Comparison of ENCODE assay signal across 8 cellular contexts in the genomic region with DNA sequence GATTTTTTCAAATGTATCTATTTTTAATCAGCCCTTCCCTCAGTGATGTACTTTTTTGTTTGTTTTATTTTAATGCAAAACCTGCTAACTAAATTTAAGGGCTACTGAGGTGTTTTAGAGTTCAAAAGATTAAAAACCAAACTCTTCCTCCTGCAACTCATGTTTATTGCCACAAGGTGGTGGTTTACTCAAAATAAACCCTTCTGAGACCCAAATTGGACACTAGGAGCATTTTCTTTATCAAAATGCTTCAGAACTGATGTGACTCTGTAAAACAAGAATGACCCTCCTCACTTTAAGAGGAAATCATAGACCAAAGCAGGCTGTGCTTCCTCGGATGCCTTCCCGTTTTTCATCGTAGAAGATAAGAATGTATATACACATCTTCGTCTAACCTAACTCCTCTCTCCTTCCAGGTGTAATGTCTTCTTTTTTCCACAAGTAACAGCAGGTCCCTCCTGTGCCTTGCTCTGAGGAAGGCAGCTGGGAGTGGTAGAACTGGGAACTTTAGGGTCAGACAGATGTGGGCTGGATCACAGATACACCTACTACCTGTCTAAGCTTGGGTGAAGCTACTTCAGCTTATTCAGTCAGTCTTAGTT. TPM values are rescaled to one million over a fixed set of nuclear protein-coding genes. Genes with fewer than 3 reads are reported as not detected.
DNase-seq lines count a peak whose midpoint lies in the region; ATAC-seq, FAIRE-seq and TF ChIP-seq lines count a peak whose summit lies in the region.

No MANE protein-coding gene starts in this region.

- H3K9ac ChIP-seq in smooth muscle cell (ENCODE audit: low read depth), result no peak overlapping the region

- peak; percentile 55 to 61 for TF ChIP-seq RAD21 in A549 (conservative IDR thresholded peaks at IDR 0.05 in 1 of 2, IDR thresholded peaks at IDR 0.05 in 1 of 2)

- DNase-seq in A549 (ENCODE audit: low read depth in 1 of 2, low spot score in 1 of 2), result peak; percentile 40 to 44
- no peak for DNase-seq in GM12864 (ENCODE audit: low read depth)
- peak; percentile 42 for DNase-seq in RCC 7860 (ENCODE audit: low spot score)
- peak; percentile 71 for DNase-seq in fibroblast of peridontal ligament (ENCODE audit: extremely low read depth)
- no peak for DNase-seq in smooth muscle cell (lab: John Stamatoyannopoulos, UW; ENCODE audit: unreplicated experiment)
- DNase-seq in NK-92 (lab: John Stamatoyannopoulos, UW; ENCODE audit: unreplicated experiment), result no peak
- no peak for DNase-seq in NCI-H1436 treated with DMSO at 0.1 percent for 48 hours (lab: John Stamatoyannopoulos, UW)

- H3K9me3 ChIP-seq in A549, result no peaks in the 10 kb centered on the region
- H3K9me3 ChIP-seq in smooth muscle cell (replicated peaks; ENCODE audit: low read depth), result no peaks in the 10 kb centered on the region

- H3K4me1 ChIP-seq in A549 (peaks cover 9% of the 10 kb centered on the region; the same call in 2 of the 3 replicates), smooth muscle cell (ENCODE audit: low read depth) (peaks cover 7% of the 10 kb centered on the region)

- TF ChIP-seq EP300 in A549 (IDR thresholded peaks at IDR 0.05), result no peak

- H3K36me3 ChIP-seq in smooth muscle cell (ENCODE audit: low read depth), result no peaks in the 10 kb centered on the region

- no peaks in the 10 kb centered on the region for H3K27me3 ChIP-seq in smooth muscle cell (ENCODE audit: low read depth)

- 12% methylated on average over 4 of the region's 4 CpGs for WGBS in A549 (ENCODE audit: missing lambda C conversion rate)
- WGBS in smooth muscle cell (ENCODE audit: low lambda C conversion rate), result 61% methylated on average over 4 of the region's 4 CpGs

- peak; percentile 60 for TF ChIP-seq CTCF in A549 (IDR thresholded peaks at IDR 0.05)
- TF ChIP-seq CTCF in GM12864 (IDR thresholded peaks at IDR 0.05; ENCODE audit: low read depth, low read length, missing control alignments), result peak; percentile 40
- peak; percentile 55 for TF ChIP-seq CTCF in smooth muscle cell (IDR thresholded peaks at IDR 0.05; ENCODE audit: borderline replicate concordance, insufficient read depth, poor library complexity, severe bottlenecking)

- H3K4me3 ChIP-seq in A549 (no peak overlapping the region), GM12864 (ENCODE audit: low read depth, low read length) (no peak overlapping the region), smooth muscle cell (no peak overlapping the region)

- POLR2A ChIA-PET in A549 (lab: Yijun Ruan, JAX), result no interaction called here

- H3K79me2 ChIP-seq in smooth muscle cell (ENCODE audit: low read depth), result no peaks in the 10 kb centered on the region

- FAIRE-seq in A549 (lab: Jason Lieb, UNC) (no peak), RCC 7860 (lab: Jason Lieb, UNC) (peak; percentile 75)

- 0 out of 3 replicates have a peak overlapping the region, but pooled peaks have one; percentile 5 for H3K4me2 ChIP-seq in A549
- no peak overlapping the region for H3K4me2 ChIP-seq in smooth muscle cell

- TF ChIP-seq POLR2A in A549 (IDR thresholded peaks at IDR 0.05; ENCODE audit: low read length), result no peak

- H4K20me1 ChIP-seq in smooth muscle cell (ENCODE audit: low read depth), result no peaks in the 10 kb centered on the region

- no peak overlapping the region for H2AFZ ChIP-seq in smooth muscle cell (ENCODE audit: low read depth)

- peaks cover 19% of the 10 kb centered on the region for H3F3A ChIP-seq in smooth muscle cell (ENCODE audit: low read depth)

- H3K27ac ChIP-seq in A549 (no peak overlapping the region), smooth muscle cell (ENCODE audit: low read depth) (no peak overlapping the region)

- CTCF ChIA-PET in A549 (lab: Yijun Ruan, JAX), result interaction anchor here (0.6 to 1.5 kb wide), 10 partner anchors 9 to 591 kb away, joined by 3 to 5 read pairs (median 4); no protein-coding TSS in a partner anchor

- 0 out of 6 replicates have a peak, but pooled peaks of 1 of the 2 experiments have one; percentile 13 for ATAC-seq in A549
- no peak for ATAC-seq in HG02588 (IDR thresholded peaks at IDR 0.05; ENCODE audit: unreplicated experiment)

TF ChIP-seq in A549, 52 proteins besides CTCF, POLR2A, EP300 and RAD21:
- TF ChIP-seq RNF2 (IDR thresholded peaks at IDR 0.05; ENCODE audit: borderline replicate concordance, low read depth) (no peak), SMC3 (IDR thresholded peaks at IDR 0.05) (peak; percentile 54; the same call in 2 of the 3 replicates)

RNA-seq across cellular contexts. Expression of a gene that starts 2.9 kb away (rescaled TPM):
- polyA plus RNA-seq in A549 (2011; rRNA removed) (0.05 and 0.16 TPM in 2 replicates), A549 (2017; fragmentation: RNase III; extraction: RNeasy Plus Mini Kit Qiagen cat#74134 plus additional on column Dnase treatment) (0.20 TPM in 1 of 3 replicates, not detected in the others), smooth muscle cell (0.86 TPM in 1 of 2 replicates, not detected in the other)
- not detected in 2 replicates for polyA plus RNA-seq in A549 (2012; cell fraction: cytosol; rRNA removed)
- not detected in 2 replicates for polyA plus RNA-seq in A549 (2012; cell fraction: nucleus; rRNA removed)
- 0.15 TPM in 1 of 2 replicates, not detected in the other for polyA minus RNA-seq in A549 (2011; rRNA and poly(A)+ RNA removed)
- not detected in 2 replicates for total RNA-seq in smooth muscle cell

RNA-seq across cellular contexts. Expression of a gene that starts 15.8 kb away (rescaled TPM):
- polyA plus RNA-seq in A549 (2011; rRNA removed) (11.2 and 12.4 TPM in 2 replicates), A549 (2017; fragmentation: RNase III; extraction: RNeasy Plus Mini Kit Qiagen cat#74134 plus additional on column Dnase treatment) (11.5 to 15.0 TPM (median 13.0 TPM) in 3 replicates), smooth muscle cell (43.0 and 44.9 TPM in 2 replicates)
- polyA plus RNA-seq in A549 (2012; cell fraction: cytosol; rRNA removed), result 7.9 and 8.9 TPM in 2 replicates
- 4.7 and 7.6 TPM in 2 replicates for polyA plus RNA-seq in A549 (2012; cell fraction: nucleus; rRNA removed)
- 11.0 and 13.9 TPM in 2 replicates for polyA minus RNA-seq in A549 (2011; rRNA and poly(A)+ RNA removed)
- 33.9 and 60.5 TPM in 2 replicates for total RNA-seq in smooth muscle cell

Comparison
In these comparisons a context has a peak if more than half of its experiments do, and no peak if none do; other contexts are left out.
1. DNase-seq: peak in A549 (2 of 2), RCC 7860 (single experiment) and fibroblast of peridontal ligament (single experiment); none in GM12864 (single experiment), smooth muscle cell (single experiment), NK-92 (single experiment) and NCI-H1436 treated with DMSO at 0.1 percent for 48 hours (single experiment).
2. Peak in every context shown above with its lines, with median percentiles within 50 percentile points of each other: CTCF ChIP-seq.